12 cellular contexts compared by ENCODE assay signal in the genomic region with DNA sequence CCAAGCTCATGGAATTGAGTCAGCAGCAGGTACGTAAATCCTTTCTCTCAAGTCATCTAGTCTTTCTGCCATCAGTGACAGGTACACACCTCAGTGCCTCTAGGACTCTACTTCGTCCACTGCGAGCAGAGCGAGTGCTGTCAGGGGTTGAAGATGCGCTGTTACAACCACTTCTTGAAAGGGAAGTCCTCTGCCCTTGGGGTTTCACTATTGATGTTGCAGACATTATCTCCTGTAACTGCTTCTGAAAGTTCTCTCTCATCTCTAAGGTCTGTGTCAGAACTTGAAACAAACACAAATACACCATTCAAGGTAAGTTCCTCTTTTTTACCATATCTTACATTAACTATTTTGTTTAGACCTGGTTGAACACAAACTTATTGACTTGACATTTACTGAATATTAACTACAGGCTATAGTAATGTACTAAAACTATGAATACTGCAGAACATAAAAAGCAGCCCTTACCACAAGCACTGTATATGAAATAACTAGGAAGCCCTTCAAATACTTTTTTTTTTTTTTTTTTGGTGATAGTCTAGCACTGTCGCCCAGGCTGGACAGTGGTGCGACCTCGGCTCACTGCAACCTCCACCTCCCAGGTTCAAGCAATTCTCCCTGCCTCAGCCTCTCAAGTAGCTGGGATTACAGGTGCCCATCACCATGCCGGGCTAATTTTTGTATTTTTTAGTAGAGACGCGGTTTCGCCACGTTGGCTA. TPM values are rescaled to one million over a fixed set of nuclear protein-coding genes. Genes with fewer than 3 reads are reported as not detected.
DNase-seq lines count a peak whose midpoint lies in the region; ATAC-seq, FAIRE-seq and TF ChIP-seq lines count a peak whose summit lies in the region.
"Had no signal": no experiment of that assay in that cellular context is flagged by ENCODE, and none has a peak within 500 bp of the region (broad histone marks: within the 10 kb centered on the region; RNA-seq: fewer than 3 reads in every experiment).

No MANE protein-coding gene starts in this region.

- H3K9me3 ChIP-seq in right lobe of liver (no peaks in the 10 kb centered on the region), endodermal cell (ENCODE audit: control insufficient read depth, low read length) (no peaks in the 10 kb centered on the region)
- H3K9me3 ChIP-seq: BLaER1 treated with 17β-estradiol and CSF1 and Interleukin-3, amounts not matched to agents 10 nM and 100 nM; gastroesophageal sphincter had no signal

- ATAC-seq in GM19324 (IDR thresholded peaks at IDR 0.05; ENCODE audit: low FRiP score, unreplicated experiment) (peak; percentile 99), HG02840 (IDR thresholded peaks at IDR 0.05; ENCODE audit: low FRiP score, unreplicated experiment) (peak; percentile 99), HG03575 (IDR thresholded peaks at IDR 0.05; ENCODE audit: extremely low read depth, insufficient number of reproducible peaks, low FRiP score, unreplicated experiment) (peak; percentile 98), right lobe of liver (no peak)
- no peak for ATAC-seq in stimulated activated naive CD8-positive, alpha-beta T cell treated with anti-CD3 and anti-CD28 coated beads, Interleukin-15, Interleukin-2, amounts not matched to agents 100 U/mL and 50 U/mL, for 24 hours
- ATAC-seq: gastroesophageal sphincter, GM23338 had no signal

- DNase-seq in GM12891 (ENCODE audit: insufficient read length, low spot score) (peak; percentile 11), right lobe of liver (no peak), NCI-H146 (lab: John Stamatoyannopoulos, UW) (no peak), endodermal cell (no peak)
- DNase-seq in stimulated activated naive CD8-positive, alpha-beta T cell treated with anti-CD3 and anti-CD28 coated beads, Interleukin-15, Interleukin-2, amounts not matched to agents 100 U/mL and 50 U/mL, for 24 hours, result no peak

- FAIRE-seq in GM12891 (lab: Jason Lieb, UNC), result peak; percentile 99

- H3K4me3 ChIP-seq in right lobe of liver, result no peak overlapping the region
- H3K4me3 ChIP-seq in endodermal cell (ENCODE audit: low read length), result no peak overlapping the region
- H3K4me3 ChIP-seq: BLaER1 treated with 17β-estradiol and CSF1 and Interleukin-3, amounts not matched to agents 10 nM and 100 nM; gastroesophageal sphincter; GM23338 had no signal

- H3K36me3 Mint-ChIP-seq in endodermal cell (ENCODE audit: low read depth), result peaks cover 67% of the 10 kb centered on the region

- no peaks in the 10 kb centered on the region for H3K27me3 Mint-ChIP-seq in endodermal cell (ENCODE audit: insufficient read depth)
- H3K27me3 Mint-ChIP-seq: central memory CD8-positive, alpha-beta T cell had no signal

- TF ChIP-seq POLR2A in GM12891 (IDR thresholded peaks at IDR 0.05; ENCODE audit: low read depth, low read length) (0 out of 2 replicates have a peak, but pooled peaks have one; percentile 16), right lobe of liver (IDR thresholded peaks at IDR 0.05) (no peak)

- no peaks in the 10 kb centered on the region for H3K4me1 Mint-ChIP-seq in endodermal cell
- H3K4me1 Mint-ChIP-seq: central memory CD8-positive, alpha-beta T cell; GM23338 had no signal

- no peak overlapping the region for H3K27ac Mint-ChIP-seq in endodermal cell
- H3K27ac Mint-ChIP-seq: GM23338 had no signal

- no peak overlapping the region for H3K4me3 Mint-ChIP-seq in endodermal cell
- H3K4me3 Mint-ChIP-seq: central memory CD8-positive, alpha-beta T cell; GM23338 had no signal

- 91% methylated on average over 12 of the region's 13 CpGs for WGBS in right lobe of liver (ENCODE audit: insufficient coverage, low coverage, low lambda C conversion rate, missing lambda C conversion rate)
- whole genome bisulfite sequencing in endodermal cell (ENCODE audit: insufficient coverage in 1 of 2, insufficient read length in 1 of 2), 2 experiments, result 95 to 97% methylated on average over 11 to 13 of the region's 13 CpGs

- H3K9ac ChIP-seq in endodermal cell (ENCODE audit: extremely low read depth, low read length, poor library complexity, severe bottlenecking), result no peak overlapping the region
- H3K9ac ChIP-seq: BLaER1 treated with 17β-estradiol and CSF1 and Interleukin-3, amounts not matched to agents 10 nM and 100 nM had no signal

- H3K36me3 ChIP-seq in right lobe of liver (peaks cover 0 to 4% (median 2%) of the 10 kb centered on the region in 4 donors), endodermal cell (ENCODE audit: control insufficient read depth, insufficient read depth, low read length) (peaks cover 86% of the 10 kb centered on the region)

- no peaks in the 10 kb centered on the region for H3K27me3 ChIP-seq in right lobe of liver
- H3K27me3 ChIP-seq in endodermal cell (ENCODE audit: control insufficient read depth, insufficient read depth, low read length, poor library complexity, severe bottlenecking), result no peaks in the 10 kb centered on the region
- H3K27me3 ChIP-seq: BLaER1 treated with 17β-estradiol and CSF1 and Interleukin-3, amounts not matched to agents 10 nM and 100 nM; gastroesophageal sphincter had no signal

- H3K9me3 Mint-ChIP-seq in endodermal cell, result no peaks in the 10 kb centered on the region
- H3K9me3 Mint-ChIP-seq: central memory CD8-positive, alpha-beta T cell; GM23338 had no signal

- H3K4me1 ChIP-seq in right lobe of liver (no peaks in the 10 kb centered on the region), endodermal cell (ENCODE audit: control insufficient read depth, insufficient read depth, low read length) (no peaks in the 10 kb centered on the region)
- H3K4me1 ChIP-seq: BLaER1 treated with 17β-estradiol and CSF1 and Interleukin-3, amounts not matched to agents 10 nM and 100 nM; gastroesophageal sphincter had no signal

- intact Hi-C loops in right lobe of liver (cut with DNase I), result no loop called here

- no peak overlapping the region for H3K27ac ChIP-seq in right lobe of liver
- H3K27ac ChIP-seq in endodermal cell (ENCODE audit: low read depth, low read length), result no peak overlapping the region
- H3K27ac ChIP-seq: BLaER1 treated with 17β-estradiol and CSF1 and Interleukin-3, amounts not matched to agents 10 nM and 100 nM; gastroesophageal sphincter had no signal

- TF ChIP-seq CTCF in right lobe of liver (IDR thresholded peaks at IDR 0.05) (no peak), endodermal cell (conservative IDR thresholded peaks at IDR 0.05) (no peak)

TF ChIP-seq in GM12891, 5 proteins besides CTCF, POLR2A, EP300 and RAD21:
- TF ChIP-seq SPI1 (IDR thresholded peaks at IDR 0.05; ENCODE audit: low read depth, low read length), result peak; percentile 90
- TF ChIP-seq PAX5 (IDR thresholded peaks at IDR 0.05; ENCODE audit: insufficient read depth, low read length, severe bottlenecking), result no peak

RNA-seq across cellular contexts. Expression of gene TOPBP1, which starts 41.5 kb away (rescaled TPM):
- polyA plus RNA-seq in GM12891 (2012; ENCODE audit: low read depth, missing spikeins), result 29.5 TPM
- total RNA-seq in right lobe of liver (10 to 100 TPM in 2 of 6 experiments, 1 to 10 TPM in 4; 5.3 to 20.6 (median 8.1) TPM), endodermal cell (10 to 100 TPM; 49.2 to 52.3 TPM)
- polyA plus RNA-seq in endodermal cell (2013, experiment 1 of 2), result 47.2 TPM
- 42.1 TPM for polyA plus RNA-seq in endodermal cell (2013, experiment 2 of 2)

RNA-seq across cellular contexts. Expression of gene CDV3, which starts 46.7 kb away (rescaled TPM):
- 92.2 TPM for polyA plus RNA-seq in GM12891 (2012; ENCODE audit: low read depth, missing spikeins)
- total RNA-seq in right lobe of liver, result 100 to 1,000 TPM in 1 of 6 experiments, 10 to 100 TPM in 5; 61.3 to 104 (median 81.3) TPM
- 100 to 1,000 TPM; 114 to 118 TPM for total RNA-seq in endodermal cell
- 136 TPM for polyA plus RNA-seq in endodermal cell (2013, experiment 1 of 2)
- 128 TPM for polyA plus RNA-seq in endodermal cell (2013, experiment 2 of 2)

Comparison
In these comparisons a context has a peak if more than half of its experiments do, and no peak if none do; other contexts are left out.
1. ATAC-seq: peak in GM19324 (single experiment), HG02840 (single experiment) and HG03575 (single experiment); none in right lobe of liver (0 of 4) and stimulated activated naive CD8-positive, alpha-beta T cell treated with anti-CD3 and anti-CD28 coated beads, Interleukin-15, Interleukin-2, amounts not matched to agents 100 U/mL and 50 U/mL, for 24 hours (single experiment).